Comparison of ENCODE assay signal across 11 cellular contexts in genomic region chr10:43230101-43230908, GRCh38. TPM values are rescaled to one million over a fixed set of nuclear protein-coding genes. Genes with fewer than 3 reads are reported as not detected.
DNase-seq lines count a peak whose midpoint lies in the region; ATAC-seq and TF ChIP-seq lines count a peak whose summit lies in the region.
"Had no signal": no experiment of that assay in that cellular context is flagged by ENCODE, and none has a peak within 500 bp of the region (broad histone marks: within the 10 kb centered on the region; RNA-seq: fewer than 3 reads in every experiment).

No MANE protein-coding gene starts in this region.

- intact Hi-C loops in lower lobe of right lung (cut with DNase I), result no loop called here

- peaks cover 5% of the 10 kb centered on the region for H3K4me1 ChIP-seq in lower lobe of right lung
- no peaks in the 10 kb centered on the region for H3K4me1 ChIP-seq in urinary bladder (ENCODE audit: insufficient read depth)

- no peaks in the 10 kb centered on the region for H3K36me3 Mint-ChIP-seq in brain

- ATAC-seq in lower lobe of right lung, result no peak
- ATAC-seq in GM18861 (IDR thresholded peaks at IDR 0.05; ENCODE audit: unreplicated experiment), result no peak
- no peak for ATAC-seq in HG03432 (IDR thresholded peaks at IDR 0.05; ENCODE audit: unreplicated experiment)

- peaks cover 0 to 1% (median 0%) of the 10 kb centered on the region in 5 experiments for H3K9me3 Mint-ChIP-seq in brain

- DNase-seq in activated T-cell treated with anti-CD3 and anti-CD28 coated beads, Interleukin-2, amount 50 U/mL, for 1 hour, result peak; percentile 15
- no peak for DNase-seq in activated T-cell treated with anti-CD3 and anti-CD28 coated beads for 4 hours
- DNase-seq in lower lobe of right lung, result peak; percentile 32
- DNase-seq in MG63, result no peak
- DNase-seq: hypothalamus had no signal

- 25% methylated on average over 35 of the region's 35 CpGs for WGBS in urinary bladder

- H3K36me3 ChIP-seq in lower lobe of right lung, result no peaks in the 10 kb centered on the region
- no peaks in the 10 kb centered on the region for H3K36me3 ChIP-seq in urinary bladder (ENCODE audit: insufficient read depth)
- H3K36me3 ChIP-seq in MG63, result no peaks in the 10 kb centered on the region
- H3K36me3 ChIP-seq: thyroid gland had no signal

- peaks cover 7% of the 10 kb centered on the region for H3K4me1 Mint-ChIP-seq in brain

- peak overlapping the region; percentile 18 for H3K27ac ChIP-seq in lower lobe of right lung
- H3K27ac ChIP-seq in urinary bladder (ENCODE audit: low read depth), result no peak overlapping the region
- H3K27ac ChIP-seq: SK-N-MC, thyroid gland had no signal

- H3K4me3 ChIP-seq in lower lobe of right lung (peak overlapping the region; percentile 54), urinary bladder (ENCODE audit: low read depth, low read length) (peak overlapping the region; percentile 50), MG63 (no peak overlapping the region)
- H3K4me3 ChIP-seq: SK-N-MC had no signal

- H3K9me3 ChIP-seq in lower lobe of right lung, result no peaks in the 10 kb centered on the region
- no peaks in the 10 kb centered on the region for H3K9me3 ChIP-seq in MG63
- H3K9me3 ChIP-seq: thyroid gland had no signal

- H3K27me3 ChIP-seq in lower lobe of right lung (ENCODE audit: low read depth), result peaks cover 38% of the 10 kb centered on the region
- H3K27me3 ChIP-seq in MG63, result no peaks in the 10 kb centered on the region
- H3K27me3 ChIP-seq: thyroid gland had no signal

- H3K4me3 Mint-ChIP-seq in brain, result peak overlapping the region in 3 of 5 experiments; percentile 36 to 55 (median 37)

- peaks cover 66% of the 10 kb centered on the region for H3K27me3 Mint-ChIP-seq in brain

- no peak overlapping the region for H3K27ac Mint-ChIP-seq in brain

- TF ChIP-seq CTCF in brain (conservative IDR thresholded peaks at IDR 0.05) (no peak), lower lobe of right lung (IDR thresholded peaks at IDR 0.05) (no peak)

RNA-seq across cellular contexts. Expression of gene RASGEF1A, which starts 36.6 kb away (rescaled TPM):
- polyA plus RNA-seq in brain (ENCODE audit: insufficient read depth, low read depth, low replicate concordance) (3.2 TPM), urinary bladder (0.82 TPM)
- total RNA-seq in lower lobe of right lung (2.7 TPM), urinary bladder (1.2 TPM)
- 0.30 TPM in 1 of 2 replicates, not detected in the other for total RNA-seq in MG63 (2014; rRNA removed; shearing (Covaris generic); ENCODE audit: low replicate concordance)

Comparison
In these comparisons a context has a peak if more than half of its experiments do, and no peak if none do; other contexts are left out.
1. DNase-seq: peak in activated T-cell treated with anti-CD3 and anti-CD28 coated beads, Interleukin-2, amount 50 U/mL, for 1 hour (single experiment) and lower lobe of right lung (single experiment); none in activated T-cell treated with anti-CD3 and anti-CD28 coated beads for 4 hours (single experiment) and MG63 (single experiment).